ENCODE assay signal across 21 cellular contexts in the genomic region with DNA sequence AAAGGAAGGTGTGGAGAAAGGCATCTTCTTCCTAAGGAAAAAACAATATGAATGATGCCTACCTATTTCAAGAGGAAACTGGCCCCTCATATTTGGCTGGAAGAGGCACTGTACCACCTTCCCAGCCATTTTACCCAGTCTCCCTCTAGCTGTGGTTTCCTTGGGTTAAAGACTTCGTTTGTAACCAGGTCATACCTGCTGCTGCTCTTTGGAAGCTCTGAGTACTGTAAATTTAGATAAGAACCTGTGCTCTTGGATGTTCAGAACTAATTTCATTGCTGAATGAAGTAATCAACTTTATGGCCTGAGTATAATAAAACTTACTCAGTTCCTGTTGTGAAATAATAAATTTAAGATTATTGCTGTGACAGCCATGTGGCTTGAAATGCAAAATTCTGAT. TPM values are rescaled to one million over a fixed set of nuclear protein-coding genes. Genes with fewer than 3 reads are reported as not detected.
"Had no signal": no experiment of that assay in that cellular context is flagged by ENCODE, and none has a peak within 500 bp of the region (broad histone marks: within the 10 kb centered on the region; RNA-seq: fewer than 3 reads in every experiment).

No MANE protein-coding gene starts in this region.

- H3K27ac ChIP-seq: foreskin keratinocyte, left ventricle myocardium inferior, skin epidermis had no signal

- ATAC-seq: activated CD8-positive, alpha-beta T cell treated with anti-CD3 and anti-CD28 coated beads for 36 hours; activated T-cell treated with anti-CD3 and anti-CD28 coated beads, Interleukin-2, amount 50 U/mL, for 4 hours; foreskin keratinocyte; psoas muscle; right cardiac atrium; stimulated activated naive B cell treated with anti-CD40 and anti-IgM and Interleukin-4, amounts not matched to agents 10 μg/mL and 1 μg/mL and 100 μg/mL, for 72 hours; T-cell had no signal

- H3K4me1 ChIP-seq: foreskin keratinocyte had no signal

- H3K27me3 ChIP-seq: tibial artery had no signal

- H3K36me3 ChIP-seq: left ventricle myocardium inferior, tibial artery had no signal

- FAIRE-seq: keratinocyte, urothelium cell line had no signal

- H3K9me3 ChIP-seq: left ventricle myocardium inferior, psoas muscle, tibial artery had no signal

- DNase-seq: activated CD4-positive, alpha-beta T cell treated with anti-CD3 and anti-CD28 coated beads, Interleukin-2, amount 10 ng/mL, durations not matched to agents 24 days and 14 days; activated CD4-positive, CD25-positive, alpha-beta regulatory T cell; activated CD8-positive, alpha-beta T cell treated with anti-CD3 and anti-CD28 coated beads for 36 hours; activated naive CD4-positive, alpha-beta T cell treated with anti-CD3 and anti-CD28 coated beads for 36 hours; activated T-cell treated with anti-CD3 and anti-CD28 coated beads, Interleukin-2, amount 50 U/mL, for 4 hours; anterior cingulate cortex; caudate nucleus; foreskin keratinocyte; hippocampal formation; left ventricle myocardium inferior; mammary epithelial cell; occipital lobe; psoas muscle; right cardiac atrium; stimulated activated naive B cell treated with anti-CD40 and anti-IgM and Interleukin-4, amounts not matched to agents 10 μg/mL and 1 μg/mL and 100 μg/mL, for 72 hours; T-cell; tibial artery had no signal

- H3K4me3 ChIP-seq: left ventricle myocardium inferior, psoas muscle, skin epidermis, tibial artery had no signal

RNA-seq across cellular contexts. Expression of a gene that starts 12.1 kb away (rescaled TPM):
- total RNA-seq: activated CD4-positive, alpha-beta T cell treated with anti-CD3 and anti-CD28 coated beads, Interleukin-2, amount 10 ng/mL, durations not matched to agents 24 days and 14 days; activated T-cell treated with anti-CD3 and anti-CD28 coated beads, Interleukin-2, amount 50 U/mL, for 4 hours; epithelial cell of proximal tubule; mammary epithelial cell had no signal
